Comparison of ENCODE assay signal across 1 cellular context in genomic region chr20:49589747-49590146, GRCh38.
TF ChIP-seq lines count a peak whose summit lies in the region.

No MANE protein-coding gene starts in this region.

TF ChIP-seq in SK-N-SH treated with all-trans-retinoic acid at 6 μM for 48 hours, 23 proteins besides CTCF, POLR2A, EP300 and RAD21 (continued from another document):
- TF ChIP-seq CREB5 (CRISPR knock-in tag; IDR thresholded peaks at IDR 0.05; ENCODE audit: low read depth) (no peak), TSHZ2 (CRISPR knock-in tag; IDR thresholded peaks at IDR 0.05) (no peak), ZNF8 (CRISPR knock-in tag; IDR thresholded peaks at IDR 0.05) (no peak), PATZ1 (CRISPR knock-in tag; IDR thresholded peaks at IDR 0.05; ENCODE audit: borderline replicate concordance) (no peak), ESRRG (CRISPR knock-in tag; IDR thresholded peaks at IDR 0.05) (no peak), SNAI2 (CRISPR knock-in tag; IDR thresholded peaks at IDR 0.05) (no peak), ZNF565 (CRISPR knock-in tag; conservative IDR thresholded peaks at IDR 0.05; ENCODE audit: low read depth) (no peak)
